In the genomic region with DNA sequence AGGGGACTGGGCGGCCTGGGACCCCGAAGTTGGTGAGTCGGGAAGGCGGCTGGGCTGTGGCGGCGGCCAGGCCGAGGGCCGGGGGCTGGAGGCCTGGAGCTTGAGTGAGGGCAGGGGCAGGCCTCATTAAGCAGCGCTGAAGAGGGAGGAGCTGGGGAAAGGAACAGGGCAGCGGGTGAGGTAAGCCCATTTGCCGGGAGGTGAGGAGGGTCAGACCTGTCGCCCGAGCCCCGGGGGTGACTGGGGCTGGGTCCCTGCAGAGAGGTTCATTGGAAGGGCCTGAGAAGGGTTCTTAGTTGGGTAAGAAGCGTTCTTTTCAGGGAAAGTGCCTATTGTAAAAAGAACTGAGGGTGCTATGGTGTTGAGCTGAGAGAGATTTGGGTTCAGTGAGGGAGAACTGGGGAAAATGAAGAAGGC, we compare ENCODE assay signal across 1 cellular context.
TF ChIP-seq lines count a peak whose summit lies in the region.

No MANE protein-coding gene starts in this region.

TF ChIP-seq in WTC11, 78 proteins besides CTCF, POLR2A, EP300 and RAD21 (continued from another document):
- no peak for TF ChIP-seq CDX4 (CRISPR knock-in tag; IDR thresholded peaks at IDR 0.05; ENCODE audit: borderline replicate concordance)
- TF ChIP-seq, protein P1, sequence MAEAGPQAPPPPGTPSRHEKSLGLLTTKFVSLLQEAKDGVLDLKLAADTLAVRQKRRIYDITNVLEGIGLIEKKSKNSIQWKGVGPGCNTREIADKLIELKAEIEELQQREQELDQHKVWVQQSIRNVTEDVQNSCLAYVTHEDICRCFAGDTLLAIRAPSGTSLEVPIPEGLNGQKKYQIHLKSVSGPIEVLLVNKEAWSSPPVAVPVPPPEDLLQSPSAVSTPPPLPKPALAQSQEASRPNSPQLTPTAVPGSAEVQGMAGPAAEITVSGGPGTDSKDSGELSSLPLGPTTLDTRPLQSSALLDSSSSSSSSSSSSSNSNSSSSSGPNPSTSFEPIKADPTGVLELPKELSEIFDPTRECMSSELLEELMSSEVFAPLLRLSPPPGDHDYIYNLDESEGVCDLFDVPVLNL (CRISPR knock-in tag; IDR thresholded peaks at IDR 0.05; ENCODE audit: borderline replicate concordance, low read depth), result no peak
- no peak for TF ChIP-seq KAT7 (CRISPR knock-in tag; IDR thresholded peaks at IDR 0.05; ENCODE audit: borderline replicate concordance)
- no peak for TF ChIP-seq GRHL2 (CRISPR knock-in tag; IDR thresholded peaks at IDR 0.05; ENCODE audit: insufficient replicate concordance, severe bottlenecking)
- TF ChIP-seq, protein P2, sequence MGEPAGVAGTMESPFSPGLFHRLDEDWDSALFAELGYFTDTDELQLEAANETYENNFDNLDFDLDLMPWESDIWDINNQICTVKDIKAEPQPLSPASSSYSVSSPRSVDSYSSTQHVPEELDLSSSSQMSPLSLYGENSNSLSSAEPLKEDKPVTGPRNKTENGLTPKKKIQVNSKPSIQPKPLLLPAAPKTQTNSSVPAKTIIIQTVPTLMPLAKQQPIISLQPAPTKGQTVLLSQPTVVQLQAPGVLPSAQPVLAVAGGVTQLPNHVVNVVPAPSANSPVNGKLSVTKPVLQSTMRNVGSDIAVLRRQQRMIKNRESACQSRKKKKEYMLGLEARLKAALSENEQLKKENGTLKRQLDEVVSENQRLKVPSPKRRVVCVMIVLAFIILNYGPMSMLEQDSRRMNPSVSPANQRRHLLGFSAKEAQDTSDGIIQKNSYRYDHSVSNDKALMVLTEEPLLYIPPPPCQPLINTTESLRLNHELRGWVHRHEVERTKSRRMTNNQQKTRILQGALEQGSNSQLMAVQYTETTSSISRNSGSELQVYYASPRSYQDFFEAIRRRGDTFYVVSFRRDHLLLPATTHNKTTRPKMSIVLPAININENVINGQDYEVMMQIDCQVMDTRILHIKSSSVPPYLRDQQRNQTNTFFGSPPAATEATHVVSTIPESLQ (CRISPR knock-in tag; IDR thresholded peaks at IDR 0.05), result no peak
- TF ChIP-seq ATF3 (CRISPR knock-in tag; conservative IDR thresholded peaks at IDR 0.05), result no peak
- TF ChIP-seq, protein P3, sequence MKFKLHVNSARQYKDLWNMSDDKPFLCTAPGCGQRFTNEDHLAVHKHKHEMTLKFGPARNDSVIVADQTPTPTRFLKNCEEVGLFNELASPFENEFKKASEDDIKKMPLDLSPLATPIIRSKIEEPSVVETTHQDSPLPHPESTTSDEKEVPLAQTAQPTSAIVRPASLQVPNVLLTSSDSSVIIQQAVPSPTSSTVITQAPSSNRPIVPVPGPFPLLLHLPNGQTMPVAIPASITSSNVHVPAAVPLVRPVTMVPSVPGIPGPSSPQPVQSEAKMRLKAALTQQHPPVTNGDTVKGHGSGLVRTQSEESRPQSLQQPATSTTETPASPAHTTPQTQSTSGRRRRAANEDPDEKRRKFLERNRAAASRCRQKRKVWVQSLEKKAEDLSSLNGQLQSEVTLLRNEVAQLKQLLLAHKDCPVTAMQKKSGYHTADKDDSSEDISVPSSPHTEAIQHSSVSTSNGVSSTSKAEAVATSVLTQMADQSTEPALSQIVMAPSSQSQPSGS (CRISPR knock-in tag; IDR thresholded peaks at IDR 0.05; ENCODE audit: borderline replicate concordance, low read depth), result no peak
- TF ChIP-seq TCF7 (CRISPR knock-in tag; IDR thresholded peaks at IDR 0.05; ENCODE audit: low read depth), result no peak
- TF ChIP-seq, protein P4, sequence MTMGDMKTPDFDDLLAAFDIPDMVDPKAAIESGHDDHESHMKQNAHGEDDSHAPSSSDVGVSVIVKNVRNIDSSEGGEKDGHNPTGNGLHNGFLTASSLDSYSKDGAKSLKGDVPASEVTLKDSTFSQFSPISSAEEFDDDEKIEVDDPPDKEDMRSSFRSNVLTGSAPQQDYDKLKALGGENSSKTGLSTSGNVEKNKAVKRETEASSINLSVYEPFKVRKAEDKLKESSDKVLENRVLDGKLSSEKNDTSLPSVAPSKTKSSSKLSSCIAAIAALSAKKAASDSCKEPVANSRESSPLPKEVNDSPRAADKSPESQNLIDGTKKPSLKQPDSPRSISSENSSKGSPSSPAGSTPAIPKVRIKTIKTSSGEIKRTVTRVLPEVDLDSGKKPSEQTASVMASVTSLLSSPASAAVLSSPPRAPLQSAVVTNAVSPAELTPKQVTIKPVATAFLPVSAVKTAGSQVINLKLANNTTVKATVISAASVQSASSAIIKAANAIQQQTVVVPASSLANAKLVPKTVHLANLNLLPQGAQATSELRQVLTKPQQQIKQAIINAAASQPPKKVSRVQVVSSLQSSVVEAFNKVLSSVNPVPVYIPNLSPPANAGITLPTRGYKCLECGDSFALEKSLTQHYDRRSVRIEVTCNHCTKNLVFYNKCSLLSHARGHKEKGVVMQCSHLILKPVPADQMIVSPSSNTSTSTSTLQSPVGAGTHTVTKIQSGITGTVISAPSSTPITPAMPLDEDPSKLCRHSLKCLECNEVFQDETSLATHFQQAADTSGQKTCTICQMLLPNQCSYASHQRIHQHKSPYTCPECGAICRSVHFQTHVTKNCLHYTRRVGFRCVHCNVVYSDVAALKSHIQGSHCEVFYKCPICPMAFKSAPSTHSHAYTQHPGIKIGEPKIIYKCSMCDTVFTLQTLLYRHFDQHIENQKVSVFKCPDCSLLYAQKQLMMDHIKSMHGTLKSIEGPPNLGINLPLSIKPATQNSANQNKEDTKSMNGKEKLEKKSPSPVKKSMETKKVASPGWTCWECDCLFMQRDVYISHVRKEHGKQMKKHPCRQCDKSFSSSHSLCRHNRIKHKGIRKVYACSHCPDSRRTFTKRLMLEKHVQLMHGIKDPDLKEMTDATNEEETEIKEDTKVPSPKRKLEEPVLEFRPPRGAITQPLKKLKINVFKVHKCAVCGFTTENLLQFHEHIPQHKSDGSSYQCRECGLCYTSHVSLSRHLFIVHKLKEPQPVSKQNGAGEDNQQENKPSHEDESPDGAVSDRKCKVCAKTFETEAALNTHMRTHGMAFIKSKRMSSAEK (CRISPR knock-in tag; IDR thresholded peaks at IDR 0.05; ENCODE audit: borderline replicate concordance), result 0 out of 2 replicates have a peak, but pooled peaks have one; percentile 39
- 0 out of 2 replicates have a peak, but pooled peaks have one; percentile 0 for TF ChIP-seq JUN (CRISPR knock-in tag; IDR thresholded peaks at IDR 0.05)
- TF ChIP-seq, protein P5, sequence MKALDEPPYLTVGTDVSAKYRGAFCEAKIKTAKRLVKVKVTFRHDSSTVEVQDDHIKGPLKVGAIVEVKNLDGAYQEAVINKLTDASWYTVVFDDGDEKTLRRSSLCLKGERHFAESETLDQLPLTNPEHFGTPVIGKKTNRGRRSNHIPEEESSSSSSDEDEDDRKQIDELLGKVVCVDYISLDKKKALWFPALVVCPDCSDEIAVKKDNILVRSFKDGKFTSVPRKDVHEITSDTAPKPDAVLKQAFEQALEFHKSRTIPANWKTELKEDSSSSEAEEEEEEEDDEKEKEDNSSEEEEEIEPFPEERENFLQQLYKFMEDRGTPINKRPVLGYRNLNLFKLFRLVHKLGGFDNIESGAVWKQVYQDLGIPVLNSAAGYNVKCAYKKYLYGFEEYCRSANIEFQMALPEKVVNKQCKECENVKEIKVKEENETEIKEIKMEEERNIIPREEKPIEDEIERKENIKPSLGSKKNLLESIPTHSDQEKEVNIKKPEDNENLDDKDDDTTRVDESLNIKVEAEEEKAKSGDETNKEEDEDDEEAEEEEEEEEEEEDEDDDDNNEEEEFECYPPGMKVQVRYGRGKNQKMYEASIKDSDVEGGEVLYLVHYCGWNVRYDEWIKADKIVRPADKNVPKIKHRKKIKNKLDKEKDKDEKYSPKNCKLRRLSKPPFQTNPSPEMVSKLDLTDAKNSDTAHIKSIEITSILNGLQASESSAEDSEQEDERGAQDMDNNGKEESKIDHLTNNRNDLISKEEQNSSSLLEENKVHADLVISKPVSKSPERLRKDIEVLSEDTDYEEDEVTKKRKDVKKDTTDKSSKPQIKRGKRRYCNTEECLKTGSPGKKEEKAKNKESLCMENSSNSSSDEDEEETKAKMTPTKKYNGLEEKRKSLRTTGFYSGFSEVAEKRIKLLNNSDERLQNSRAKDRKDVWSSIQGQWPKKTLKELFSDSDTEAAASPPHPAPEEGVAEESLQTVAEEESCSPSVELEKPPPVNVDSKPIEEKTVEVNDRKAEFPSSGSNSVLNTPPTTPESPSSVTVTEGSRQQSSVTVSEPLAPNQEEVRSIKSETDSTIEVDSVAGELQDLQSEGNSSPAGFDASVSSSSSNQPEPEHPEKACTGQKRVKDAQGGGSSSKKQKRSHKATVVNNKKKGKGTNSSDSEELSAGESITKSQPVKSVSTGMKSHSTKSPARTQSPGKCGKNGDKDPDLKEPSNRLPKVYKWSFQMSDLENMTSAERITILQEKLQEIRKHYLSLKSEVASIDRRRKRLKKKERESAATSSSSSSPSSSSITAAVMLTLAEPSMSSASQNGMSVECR (CRISPR knock-in tag; IDR thresholded peaks at IDR 0.05; ENCODE audit: borderline replicate concordance), result no peak
- TF ChIP-seq, protein P6, sequence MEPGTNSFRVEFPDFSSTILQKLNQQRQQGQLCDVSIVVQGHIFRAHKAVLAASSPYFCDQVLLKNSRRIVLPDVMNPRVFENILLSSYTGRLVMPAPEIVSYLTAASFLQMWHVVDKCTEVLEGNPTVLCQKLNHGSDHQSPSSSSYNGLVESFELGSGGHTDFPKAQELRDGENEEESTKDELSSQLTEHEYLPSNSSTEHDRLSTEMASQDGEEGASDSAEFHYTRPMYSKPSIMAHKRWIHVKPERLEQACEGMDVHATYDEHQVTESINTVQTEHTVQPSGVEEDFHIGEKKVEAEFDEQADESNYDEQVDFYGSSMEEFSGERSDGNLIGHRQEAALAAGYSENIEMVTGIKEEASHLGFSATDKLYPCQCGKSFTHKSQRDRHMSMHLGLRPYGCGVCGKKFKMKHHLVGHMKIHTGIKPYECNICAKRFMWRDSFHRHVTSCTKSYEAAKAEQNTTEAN (CRISPR knock-in tag; IDR thresholded peaks at IDR 0.05), result no peak
- TF ChIP-seq NFE2L1 (CRISPR knock-in tag; IDR thresholded peaks at IDR 0.05), result no peak
- TF ChIP-seq HMGA2 (CRISPR knock-in tag; IDR thresholded peaks at IDR 0.05), result no peak
- TF ChIP-seq RELA (CRISPR knock-in tag; IDR thresholded peaks at IDR 0.05; ENCODE audit: borderline replicate concordance), result no peak
- TF ChIP-seq, protein P7, sequence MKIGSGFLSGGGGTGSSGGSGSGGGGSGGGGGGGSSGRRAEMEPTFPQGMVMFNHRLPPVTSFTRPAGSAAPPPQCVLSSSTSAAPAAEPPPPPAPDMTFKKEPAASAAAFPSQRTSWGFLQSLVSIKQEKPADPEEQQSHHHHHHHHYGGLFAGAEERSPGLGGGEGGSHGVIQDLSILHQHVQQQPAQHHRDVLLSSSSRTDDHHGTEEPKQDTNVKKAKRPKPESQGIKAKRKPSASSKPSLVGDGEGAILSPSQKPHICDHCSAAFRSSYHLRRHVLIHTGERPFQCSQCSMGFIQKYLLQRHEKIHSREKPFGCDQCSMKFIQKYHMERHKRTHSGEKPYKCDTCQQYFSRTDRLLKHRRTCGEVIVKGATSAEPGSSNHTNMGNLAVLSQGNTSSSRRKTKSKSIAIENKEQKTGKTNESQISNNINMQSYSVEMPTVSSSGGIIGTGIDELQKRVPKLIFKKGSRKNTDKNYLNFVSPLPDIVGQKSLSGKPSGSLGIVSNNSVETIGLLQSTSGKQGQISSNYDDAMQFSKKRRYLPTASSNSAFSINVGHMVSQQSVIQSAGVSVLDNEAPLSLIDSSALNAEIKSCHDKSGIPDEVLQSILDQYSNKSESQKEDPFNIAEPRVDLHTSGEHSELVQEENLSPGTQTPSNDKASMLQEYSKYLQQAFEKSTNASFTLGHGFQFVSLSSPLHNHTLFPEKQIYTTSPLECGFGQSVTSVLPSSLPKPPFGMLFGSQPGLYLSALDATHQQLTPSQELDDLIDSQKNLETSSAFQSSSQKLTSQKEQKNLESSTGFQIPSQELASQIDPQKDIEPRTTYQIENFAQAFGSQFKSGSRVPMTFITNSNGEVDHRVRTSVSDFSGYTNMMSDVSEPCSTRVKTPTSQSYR (CRISPR knock-in tag; IDR thresholded peaks at IDR 0.05), result 0 out of 2 replicates have a peak, but pooled peaks have one; percentile 53
- no peak for TF ChIP-seq ZNF512 (CRISPR knock-in tag; IDR thresholded peaks at IDR 0.05; ENCODE audit: borderline replicate concordance)
